In genomic region chrX:20393944-20394343, GRCh38 we compare ENCODE assay signal across 19 cellular contexts.
"Had no signal": no experiment of that assay in that cellular context is flagged by ENCODE, and none has a peak within 500 bp of the region (broad histone marks: within the 10 kb centered on the region; RNA-seq: fewer than 3 reads in every experiment).

No MANE protein-coding gene starts in this region.

- H3K4me3 ChIP-seq: ascending aorta, cardiac muscle cell, coronary artery, lower lobe of right lung, sigmoid colon, suprapubic skin had no signal

- H3K27me3 ChIP-seq: ascending aorta, cardiac muscle cell, sigmoid colon, suprapubic skin had no signal

- ATAC-seq: activated CD4-positive, CD25-positive, alpha-beta regulatory T cell treated with anti-CD3 and anti-CD28 coated beads, Interleukin-2, amount 50 U/mL, for 24 hours; natural killer cell had no signal

- H3K27ac ChIP-seq: ascending aorta, cardiac muscle cell, sigmoid colon, suprapubic skin had no signal

- H3K9me3 ChIP-seq: ascending aorta, lower lobe of right lung, sigmoid colon, suprapubic skin had no signal

- H3K4me1 ChIP-seq: ascending aorta, lower lobe of right lung, suprapubic skin had no signal

- FAIRE-seq: TTC549 had no signal

- H3K36me3 ChIP-seq: ascending aorta, cardiac muscle cell, lower lobe of right lung, sigmoid colon, suprapubic skin had no signal

- DNase-seq: activated CD4-positive, alpha-beta memory T cell treated with anti-CD3 and anti-CD28 coated beads, Interleukin-2, amount 10 ng/mL, durations not matched to agents 7 days and 5 days; activated CD8-positive, alpha-beta memory T cell treated with anti-CD3 and anti-CD28 coated beads, Interleukin-2, amount 50 U/mL, for 4 hours; activated naive CD8-positive, alpha-beta T cell treated with anti-CD3 and anti-CD28 coated beads, Interleukin-2, amount 10 ng/mL, durations not matched to agents 7 days and 5 days; effector CD8-positive, alpha-beta T cell; hypothalamus; kidney glomerular epithelial cell; lower lobe of right lung; natural killer cell; nucleus accumbens; sigmoid colon; stimulated activated CD4-positive, alpha-beta T cell treated with anti-CD3 and anti-CD28 coated beads, Interleukin-2, amount 100 ng/mL, for 48 hours; stimulated activated naive CD4-positive, alpha-beta T cell treated with Interleukin-2 at 50 U/mL for 16 hours; T-helper 2 cell had no signal
